Comparison of ENCODE assay signal across 18 cellular contexts in the genomic region with DNA sequence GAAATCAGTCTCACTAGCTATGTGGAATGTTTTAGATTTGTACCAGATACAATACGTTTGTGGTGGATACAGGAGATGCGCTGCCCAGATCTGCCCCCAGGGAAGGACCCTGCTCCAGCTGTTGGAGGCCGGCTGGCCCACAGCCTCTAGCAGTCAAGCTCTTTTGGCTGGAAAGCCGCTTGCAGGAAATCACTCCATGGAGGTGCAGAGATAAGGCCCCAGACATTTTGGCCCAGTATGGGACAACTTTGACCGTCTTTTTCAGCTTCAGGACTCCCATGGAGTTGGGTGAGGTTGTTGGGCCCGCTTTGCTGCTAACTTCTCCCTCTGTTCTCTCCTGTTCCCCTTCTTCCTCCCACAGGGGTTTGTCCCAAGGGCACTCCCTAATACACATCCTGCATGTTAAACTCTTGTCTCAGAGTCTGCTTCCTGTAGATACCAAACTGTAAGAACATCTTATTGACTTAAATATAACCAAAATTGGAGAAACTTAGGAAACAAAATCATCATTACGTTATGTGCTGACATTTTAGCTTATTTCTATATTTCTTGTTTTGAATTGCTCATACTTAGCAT. TPM values are rescaled to one million over a fixed set of nuclear protein-coding genes. Genes with fewer than 3 reads are reported as not detected.
A peak's percentile ranks its signal among the peaks of the same experiment; 100 is the strongest.
DNase-seq lines count a peak whose midpoint lies in the region; ATAC-seq and TF ChIP-seq lines count a peak whose summit lies in the region.
"Had no signal": no experiment of that assay in that cellular context is flagged by ENCODE, and none has a peak within 500 bp of the region (broad histone marks: within the 10 kb centered on the region; RNA-seq: fewer than 3 reads in every experiment).

No MANE protein-coding gene starts in this region.

- no peaks in the 10 kb centered on the region for H3K9me3 ChIP-seq in MG63
- H3K9me3 ChIP-seq: neutrophil, suprapubic skin, vagina had no signal

- H3K4me3 Mint-ChIP-seq in natural killer cell: peak overlapping the region; percentile 61
- no peak overlapping the region for H3K4me3 Mint-ChIP-seq in natural killer cell treated with Interleukin-12 subunit alpha and Interleukin-12 subunit beta and Interleukin-15 and Interleukin-18, amount 100 ng/mL, for 72 hours
- H3K4me3 Mint-ChIP-seq: activated CD4-positive, alpha-beta T cell treated with anti-CD3 and anti-CD28 coated beads for 36 hours had no signal

- no peaks in the 10 kb centered on the region for H3K9me3 Mint-ChIP-seq in natural killer cell
- H3K9me3 Mint-ChIP-seq in natural killer cell treated with Interleukin-12 subunit alpha and Interleukin-12 subunit beta and Interleukin-15 and Interleukin-18, amount 100 ng/mL, for 72 hours: no peaks in the 10 kb centered on the region
- H3K9me3 Mint-ChIP-seq: activated naive CD4-positive, alpha-beta T cell treated with anti-CD3 and anti-CD28 coated beads, Interleukin-2, amount 50 U/mL, for 72 hours; effector memory CD8-positive, alpha-beta T cell; IgD-negative memory B cell had no signal

- H3K27me3 ChIP-seq in MG63: no peaks in the 10 kb centered on the region
- H3K27me3 ChIP-seq: neutrophil, suprapubic skin, vagina had no signal

- peaks cover 19 to 56% of the 10 kb centered on the region in 2 donors for H3K27me3 Mint-ChIP-seq in natural killer cell (ENCODE audit: low read depth in 2 of 2)
- H3K27me3 Mint-ChIP-seq in natural killer cell treated with Interleukin-12 subunit alpha and Interleukin-12 subunit beta and Interleukin-15 and Interleukin-18, amount 100 ng/mL, for 72 hours: peaks cover 20 to 26% of the 10 kb centered on the region in 2 donors
- H3K27me3 Mint-ChIP-seq: effector memory CD8-positive, alpha-beta T cell had no signal

- intact Hi-C loops in natural killer cell (cut with micrococcal nuclease) (no loop called here), left ventricle myocardium superior (cut with micrococcal nuclease) (no loop called here)

- CTCF ChIA-PET in HEK293T (lab: Yijun Ruan, JAX): interaction anchor here (0.6 to 1.3 kb wide), 3 partner anchors 17 to 427 kb away, joined by 3 to 5 read pairs (median 4); no protein-coding TSS in a partner anchor

- no peak overlapping the region for H3K27ac Mint-ChIP-seq in natural killer cell
- H3K27ac Mint-ChIP-seq in natural killer cell treated with Interleukin-12 subunit alpha and Interleukin-12 subunit beta and Interleukin-15 and Interleukin-18, amount 100 ng/mL, for 72 hours: no peak overlapping the region
- H3K27ac Mint-ChIP-seq: activated CD4-positive, alpha-beta T cell treated with anti-CD3 and anti-CD28 coated beads for 36 hours; activated naive CD4-positive, alpha-beta T cell treated with anti-CD3 and anti-CD28 coated beads, Interleukin-2, amount 50 U/mL, for 72 hours; IgD-negative memory B cell had no signal

- no peaks in the 10 kb centered on the region for H3K36me3 ChIP-seq in MG63
- H3K36me3 ChIP-seq: neutrophil, suprapubic skin, vagina had no signal

- in situ Hi-C loops in SK-MEL-5 (cut with HindIII; ENCODE audit: low pct_unique_long_range_greater_than_20kb, low sequenced_read_pairs): no loop called here

- ATAC-seq in natural killer cell (no peak), left ventricle myocardium superior (peak; percentile 36)
- no peak for ATAC-seq in natural killer cell treated with Interleukin-12 subunit alpha and Interleukin-12 subunit beta and Interleukin-15 and Interleukin-18, amount 100 ng/mL, for 72 hours
- ATAC-seq: activated CD4-positive, alpha-beta T cell treated with anti-CD3 and anti-CD28 coated beads for 36 hours; activated naive CD4-positive, alpha-beta T cell treated with anti-CD3 and anti-CD28 coated beads, Interleukin-2, amount 50 U/mL, for 72 hours; effector memory CD8-positive, alpha-beta T cell had no signal

- no peak overlapping the region for H3K4me3 ChIP-seq in MG63
- H3K4me3 ChIP-seq: suprapubic skin, vagina had no signal

- H3K4me1 Mint-ChIP-seq in natural killer cell: peaks cover 10 to 11% of the 10 kb centered on the region in 2 donors
- peaks cover 5 to 11% of the 10 kb centered on the region in 2 donors for H3K4me1 Mint-ChIP-seq in natural killer cell treated with Interleukin-12 subunit alpha and Interleukin-12 subunit beta and Interleukin-15 and Interleukin-18, amount 100 ng/mL, for 72 hours (ENCODE audit: low read depth in 2 of 2)

- no peak for TF ChIP-seq CTCF in natural killer cell (IDR thresholded peaks at IDR 0.05)

- no peaks in the 10 kb centered on the region for H3K36me3 Mint-ChIP-seq in natural killer cell
- H3K36me3 Mint-ChIP-seq in natural killer cell treated with Interleukin-12 subunit alpha and Interleukin-12 subunit beta and Interleukin-15 and Interleukin-18, amount 100 ng/mL, for 72 hours: no peaks in the 10 kb centered on the region
- H3K36me3 Mint-ChIP-seq: activated naive CD4-positive, alpha-beta T cell treated with anti-CD3 and anti-CD28 coated beads, Interleukin-2, amount 50 U/mL, for 72 hours; IgD-negative memory B cell had no signal

- DNase-seq in natural killer cell (no peak), SK-MEL-5 (ENCODE audit: low read depth, low spot score) (peak; percentile 42), left ventricle myocardium superior (peak; percentile 40), HEK293T (ENCODE audit: extremely low spot score) (no peak), NCI-H226 (no peak), MG63 (no peak), kidney tubule cell (ENCODE audit: low spot score) (no peak)
- no peak for DNase-seq in natural killer cell treated with Interleukin-12 subunit alpha and Interleukin-12 subunit beta and Interleukin-15 and Interleukin-18, amount 100 ng/mL, for 72 hours (ENCODE audit: low spot score)
- DNase-seq: activated CD4-positive, alpha-beta T cell treated with anti-CD3 and anti-CD28 coated beads for 36 hours; DMS79; effector memory CD8-positive, alpha-beta T cell; NCI-H1694 treated with DMSO at 0.1 percent for 48 hours; T-helper 9 cell had no signal

- POLR2A ChIA-PET in HEK293T (lab: Yijun Ruan, JAX): interaction anchor here (0.8 kb wide), 1 partner anchor 35 kb away, joined by 3 read pairs; no protein-coding TSS in a partner anchor

TF ChIP-seq in HEK293T, 16 proteins besides CTCF, POLR2A, EP300 and RAD21:
- TF ChIP-seq CTBP1 (IDR thresholded peaks at IDR 0.05; ENCODE audit: borderline replicate concordance) (no peak), SP1 (IDR thresholded peaks at IDR 0.05) (no peak), TARDBP (IDR thresholded peaks at IDR 0.05) (no peak), ZNF384 (IDR thresholded peaks at IDR 0.05) (no peak), SUZ12 (IDR thresholded peaks at IDR 0.05) (no peak), BHLHE40 (IDR thresholded peaks at IDR 0.05; ENCODE audit: borderline replicate concordance) (no peak), ELF4 (IDR thresholded peaks at IDR 0.05) (no peak), HDGF (IDR thresholded peaks at IDR 0.05; ENCODE audit: borderline replicate concordance) (no peak), ARNT (IDR thresholded peaks at IDR 0.05) (no peak), FOXA1 (IDR thresholded peaks at IDR 0.05) (no peak), NFRKB (IDR thresholded peaks at IDR 0.05) (no peak), L3MBTL2 (conservative IDR thresholded peaks at IDR 0.05) (no peak), LEF1 (IDR thresholded peaks at IDR 0.05; ENCODE audit: borderline replicate concordance) (no peak), FOXK2 (IDR thresholded peaks at IDR 0.05) (no peak), FOXM1 (IDR thresholded peaks at IDR 0.05; ENCODE audit: borderline replicate concordance) (no peak)
- TF ChIP-seq, protein P1, sequence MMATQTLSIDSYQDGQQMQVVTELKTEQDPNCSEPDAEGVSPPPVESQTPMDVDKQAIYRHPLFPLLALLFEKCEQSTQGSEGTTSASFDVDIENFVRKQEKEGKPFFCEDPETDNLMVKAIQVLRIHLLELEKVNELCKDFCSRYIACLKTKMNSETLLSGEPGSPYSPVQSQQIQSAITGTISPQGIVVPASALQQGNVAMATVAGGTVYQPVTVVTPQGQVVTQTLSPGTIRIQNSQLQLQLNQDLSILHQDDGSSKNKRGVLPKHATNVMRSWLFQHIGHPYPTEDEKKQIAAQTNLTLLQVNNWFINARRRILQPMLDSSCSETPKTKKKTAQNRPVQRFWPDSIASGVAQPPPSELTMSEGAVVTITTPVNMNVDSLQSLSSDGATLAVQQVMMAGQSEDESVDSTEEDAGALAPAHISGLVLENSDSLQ (IDR thresholded peaks at IDR 0.05): no peak
TF ChIP-seq in HEK293T: peak in this region for 0.

RNA-seq across cellular contexts. Expression of a gene that starts 1.7 kb away (rescaled TPM):
- total RNA-seq in natural killer cell (1 to 10 TPM in 2 of 3 donors, under 1 TPM in 1; 0.38 to 2.1 (median 2.1) TPM), left ventricle myocardium superior (0.77 TPM)
- total RNA-seq in natural killer cell treated with Interleukin-12 subunit alpha and Interleukin-12 subunit beta and Interleukin-15 and Interleukin-18, amount 100 ng/mL, for 72 hours: 1 to 10 TPM in 1 of 2 donors, under 1 TPM in 1; 0.33 to 1.5 TPM
- total RNA-seq in SK-MEL-5 (2014; rRNA removed; shearing (Covaris generic)): 2,187 and 2,298 TPM in 2 replicates
- 1,483 and 1,520 TPM in 2 replicates for polyA plus RNA-seq in SK-MEL-5 (2015; cell fraction: cytosol; rRNA removed)
- polyA plus RNA-seq in SK-MEL-5 (2015; cell fraction: nucleus; rRNA removed): 229 and 235 TPM in 2 replicates
- 0.59 and 3.4 TPM in 2 replicates for total RNA-seq in MG63 (2014; rRNA removed; shearing (Covaris generic); ENCODE audit: low replicate concordance)

RNA-seq across cellular contexts. Expression of a gene that starts 18.1 kb away (rescaled TPM):
- total RNA-seq in natural killer cell: 10 to 100 TPM; 64.4 to 76.2 (median 65.1) TPM
- total RNA-seq in natural killer cell treated with Interleukin-12 subunit alpha and Interleukin-12 subunit beta and Interleukin-15 and Interleukin-18, amount 100 ng/mL, for 72 hours: 10 to 100 TPM; 41.4 to 43.8 TPM
- total RNA-seq in SK-MEL-5 (2014; rRNA removed; shearing (Covaris generic)): 440 and 449 TPM in 2 replicates
- 173 and 283 TPM in 2 replicates for polyA plus RNA-seq in SK-MEL-5 (2015; cell fraction: cytosol; rRNA removed)
- polyA plus RNA-seq in SK-MEL-5 (2015; cell fraction: nucleus; rRNA removed): 328 and 374 TPM in 2 replicates
- total RNA-seq in left ventricle myocardium superior: 12.8 TPM
- total RNA-seq in MG63 (2014; rRNA removed; shearing (Covaris generic); ENCODE audit: low replicate concordance): 27.8 and 52.4 TPM in 2 replicates

Comparison
In these comparisons a context has a peak if more than half of its experiments do, and no peak if none do; other contexts are left out.
1. DNase-seq: peak in SK-MEL-5 (single experiment) and left ventricle myocardium superior (single experiment); none in natural killer cell (single experiment), natural killer cell treated with Interleukin-12 subunit alpha and Interleukin-12 subunit beta and Interleukin-15 and Interleukin-18, amount 100 ng/mL, for 72 hours (single experiment), HEK293T (single experiment), NCI-H226 (single experiment), MG63 (single experiment) and kidney tubule cell (single experiment).
2. RNA of a gene that starts 1.7 kb away (total RNA-seq): 2,187 to 2,298 TPM in SK-MEL-5; 0.59 to 3.4 TPM in MG63, 0.38 to 2.1 TPM in natural killer cell, 0.33 to 1.5 TPM in natural killer cell treated with Interleukin-12 subunit alpha and Interleukin-12 subunit beta and Interleukin-15 and Interleukin-18, amount 100 ng/mL, for 72 hours and 0.77 TPM in left ventricle myocardium superior (single experiment); every median in the first group is over 100 times any median in the second.